1 cellular context compared by ENCODE assay signal in genomic region chr1:185342672-185343259, GRCh38.
TF ChIP-seq lines count a peak whose summit lies in the region.

No MANE protein-coding gene starts in this region.

TF ChIP-seq in HepG2, 621 proteins besides CTCF, POLR2A, EP300 and RAD21 (continued from another document):
- peak; percentile 51; the same call in 1 of the 2 replicates for TF ChIP-seq MEF2D (CRISPR knock-in tag; IDR thresholded peaks at IDR 0.05)
- no peak for TF ChIP-seq ZNF441 (CRISPR knock-in tag; IDR thresholded peaks at IDR 0.05; ENCODE audit: borderline replicate concordance)
- no peak for TF ChIP-seq PITX1 (CRISPR knock-in tag; IDR thresholded peaks at IDR 0.05)
- TF ChIP-seq ZFX (CRISPR knock-in tag; IDR thresholded peaks at IDR 0.05; ENCODE audit: low read depth) = peak; percentile 37; the same call in 1 of the 2 replicates
- TF ChIP-seq DPF2 (CRISPR knock-in tag; IDR thresholded peaks at IDR 0.05; ENCODE audit: borderline replicate concordance, low read depth) = peak; percentile 69; the same call in 1 of the 2 replicates
- no peak for TF ChIP-seq GATA4 (IDR thresholded peaks at IDR 0.05; ENCODE audit: borderline replicate concordance, low read depth)
- TF ChIP-seq SAP130 (CRISPR knock-in tag; IDR thresholded peaks at IDR 0.05; ENCODE audit: low read depth) = peak; percentile 49
TF ChIP-seq in HepG2: peak in this region for 47.
